Comparison of ENCODE assay signal across 26 cellular contexts in the genomic region with DNA sequence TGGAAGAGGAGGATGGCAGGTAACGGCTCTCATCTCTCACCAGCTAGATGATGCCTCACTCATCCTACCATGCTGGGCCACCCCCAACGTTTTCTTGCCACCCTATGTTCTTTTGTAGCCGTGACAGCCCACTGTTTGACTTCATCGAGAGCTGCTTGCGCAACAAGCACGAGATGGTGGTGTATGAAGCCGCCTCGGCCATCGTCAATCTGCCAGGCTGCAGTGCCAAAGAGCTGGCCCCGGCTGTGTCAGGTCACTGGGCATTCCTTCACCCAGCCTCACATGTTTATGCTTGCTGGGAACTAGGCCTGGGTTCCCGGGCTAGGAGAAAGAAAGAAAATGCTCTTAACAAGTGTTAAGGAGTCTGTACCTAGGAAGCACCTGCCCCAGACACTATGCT.
"Had no signal": no experiment of that assay in that cellular context is flagged by ENCODE, and none has a peak within 500 bp of the region (broad histone marks: within the 10 kb centered on the region; RNA-seq: fewer than 3 reads in every experiment).

No MANE protein-coding gene starts in this region.

- H3K27me3 ChIP-seq: brain microvascular endothelial cell, esophagus muscularis mucosa, gastroesophageal sphincter, heart left ventricle, pancreas, tibial artery had no signal

- H3K9me3 Mint-ChIP-seq: activated B cell treated with CpG ODN at 0.5 μM for 24 hours; activated naive CD4-positive, alpha-beta T cell treated with anti-CD3 and anti-CD28 coated beads, Interleukin-2, amount 10 ng/mL, durations not matched to agents 7 days and 5 days; activated T-cell treated with anti-CD3 and anti-CD28 coated beads, Interleukin-2, amount 50 U/mL, for 4 hours; naive B cell; T-cell had no signal

- H3K9me3 ChIP-seq: esophagus muscularis mucosa, gastroesophageal sphincter, heart left ventricle, mucosa of descending colon, pancreas, tibial artery had no signal

- H3K27ac ChIP-seq: brain microvascular endothelial cell, esophagus muscularis mucosa, gastroesophageal sphincter, pancreas, tibial artery had no signal

- DNase-seq: activated B cell treated with CpG ODN at 0.5 μM for 24 hours; activated CD4-positive, alpha-beta T cell treated with anti-CD3 and anti-CD28 coated beads for 48 hours; activated CD8-positive, alpha-beta T cell treated with anti-CD3 and anti-CD28 coated beads, Interleukin-2, amount 10 ng/mL, durations not matched to agents 7 days and 5 days; activated effector memory CD4-positive, alpha-beta T cell treated with Interleukin-2 at 50 U/mL for 16 hours; activated naive CD4-positive, alpha-beta T cell treated with anti-CD3 and anti-CD28 coated beads, Interleukin-2, amount 10 ng/mL, durations not matched to agents 7 days and 5 days; activated T-cell treated with anti-CD3 and anti-CD28 coated beads, Interleukin-2, amount 50 U/mL, for 4 hours; brain microvascular endothelial cell; cerebellar nuclear complex; effector CD8-positive, alpha-beta T cell; heart left ventricle; kidney; mesenchymal stem cell; mucosa of descending colon; naive B cell; stimulated activated CD4-positive, alpha-beta T cell treated with anti-CD3 and anti-CD28 coated beads, Interleukin-12 subunit alpha, Interleukin-12 subunit beta, amount 100 ng/mL, for 4 hours; stimulated activated CD4-positive, alpha-beta T cell treated with anti-CD3 and anti-CD28 coated beads, Interleukin-1b, Interleukin-23, amount 100 ng/mL, for 48 hours; stimulated activated CD8-positive, alpha-beta memory T cell treated with anti-CD3 and anti-CD28 coated beads, Interleukin-4, amount 100 ng/mL, for 48 hours; stimulated activated naive CD4-positive, alpha-beta T cell treated with Interleukin-2 at 50 U/mL for 16 hours; substantia nigra; T-cell; T-helper 9 cell; tibial artery had no signal

- H3K27ac Mint-ChIP-seq: activated B cell treated with CpG ODN at 0.5 μM for 24 hours; activated CD8-positive, alpha-beta T cell treated with anti-CD3 and anti-CD28 coated beads, Interleukin-2, amount 10 ng/mL, durations not matched to agents 7 days and 5 days; activated naive CD4-positive, alpha-beta T cell treated with anti-CD3 and anti-CD28 coated beads, Interleukin-2, amount 10 ng/mL, durations not matched to agents 7 days and 5 days; T-cell had no signal

- H3K4me3 Mint-ChIP-seq: activated B cell treated with CpG ODN at 0.5 μM for 24 hours; activated CD8-positive, alpha-beta T cell treated with anti-CD3 and anti-CD28 coated beads, Interleukin-2, amount 10 ng/mL, durations not matched to agents 7 days and 5 days; activated naive CD4-positive, alpha-beta T cell treated with anti-CD3 and anti-CD28 coated beads, Interleukin-2, amount 10 ng/mL, durations not matched to agents 7 days and 5 days; activated T-cell treated with anti-CD3 and anti-CD28 coated beads, Interleukin-2, amount 50 U/mL, for 4 hours; T-cell had no signal

- H3K4me3 ChIP-seq: esophagus muscularis mucosa, gastroesophageal sphincter, heart left ventricle, mucosa of descending colon, pancreas, tibial artery had no signal

- FAIRE-seq: endothelial cell of umbilical vein, kidney, pancreas had no signal

- ATAC-seq: activated CD8-positive, alpha-beta T cell treated with anti-CD3 and anti-CD28 coated beads, Interleukin-2, amount 10 ng/mL, durations not matched to agents 7 days and 5 days; activated T-cell treated with anti-CD3 and anti-CD28 coated beads, Interleukin-2, amount 50 U/mL, for 4 hours; gastroesophageal sphincter; mucosa of descending colon; pancreas; T-cell had no signal

- H3K4me1 Mint-ChIP-seq: activated B cell treated with CpG ODN at 0.5 μM for 24 hours had no signal
